In genomic region chr17:45310380-45311324, GRCh38 we compare ENCODE assay signal across 9 cellular contexts. TPM values are rescaled to one million over a fixed set of nuclear protein-coding genes. Genes with fewer than 3 reads are reported as not detected.
DNase-seq lines count a peak whose midpoint lies in the region; ATAC-seq and TF ChIP-seq lines count a peak whose summit lies in the region.
"Had no signal": no experiment of that assay in that cellular context is flagged by ENCODE, and none has a peak within 500 bp of the region (broad histone marks: within the 10 kb centered on the region; RNA-seq: fewer than 3 reads in every experiment).

No MANE protein-coding gene starts in this region.

- peaks cover 82% of the 10 kb centered on the region for H3K4me1 Mint-ChIP-seq in activated CD8-positive, alpha-beta memory T cell treated with anti-CD3 and anti-CD28 coated beads, Interleukin-2, amount 10 ng/mL, durations not matched to agents 7 days and 5 days
- H3K4me1 Mint-ChIP-seq in T-cell: peaks cover 83 to 92% (median 87%) of the 10 kb centered on the region in 3 donors

- no peaks in the 10 kb centered on the region for H3K9me3 Mint-ChIP-seq in activated CD8-positive, alpha-beta memory T cell treated with anti-CD3 and anti-CD28 coated beads, Interleukin-2, amount 10 ng/mL, durations not matched to agents 7 days and 5 days (ENCODE audit: low read depth)
- H3K9me3 Mint-ChIP-seq in T-cell: no peaks in the 10 kb centered on the region

- H3K27me3 Mint-ChIP-seq in activated CD8-positive, alpha-beta memory T cell treated with anti-CD3 and anti-CD28 coated beads, Interleukin-2, amount 10 ng/mL, durations not matched to agents 7 days and 5 days: no peaks in the 10 kb centered on the region
- no peaks in the 10 kb centered on the region for H3K27me3 Mint-ChIP-seq in T-cell

- H3K9me2 ChIP-seq in hepatocyte (replicated peaks; ENCODE audit: insufficient read depth): no peaks in the 10 kb centered on the region

- no peak for ATAC-seq in activated CD8-positive, alpha-beta memory T cell treated with anti-CD3 and anti-CD28 coated beads, Interleukin-2, amount 10 ng/mL, durations not matched to agents 7 days and 5 days
- ATAC-seq in T-cell (replicated peaks in 1 of 4): no peak
- no peak for ATAC-seq in HG03457 (IDR thresholded peaks at IDR 0.05; ENCODE audit: unreplicated experiment)
- no peak for ATAC-seq in GM21423 (IDR thresholded peaks at IDR 0.05; ENCODE audit: unreplicated experiment)

- H3K27me3 ChIP-seq in hepatocyte (no peaks in the 10 kb centered on the region), tibial artery (no peaks in the 10 kb centered on the region)

- CTCF ChIA-PET in activated CD8-positive, alpha-beta memory T cell treated with anti-CD3 and anti-CD28 coated beads, Interleukin-2, amount 10 ng/mL, durations not matched to agents 7 days and 5 days (lab: Charles Lee): interaction anchor here (0.7 to 17.0 kb wide), 15 partner anchors 8 to 175 kb away, joined by 3 to 144 read pairs (median 6); partner anchors contain the start of genes ACBD4 and FMNL1
- CTCF ChIA-PET in T-cell (lab: Charles Lee): interaction anchor here in 1 of 2 donors (0.7 to 2.5 kb wide), 5 partner anchors 16 to 175 kb away, joined by 3 to 7 read pairs (median 3); partner anchors contain the start of gene ACBD4

- no peak overlapping the region for H2AFZ ChIP-seq in hepatocyte

- H3K4me3 ChIP-seq in hepatocyte: no peak overlapping the region
- no peak overlapping the region for H3K4me3 ChIP-seq in tibial artery

- H3K9me3 ChIP-seq in hepatocyte (ENCODE audit: low read depth) (no peaks in the 10 kb centered on the region), tibial artery (no peaks in the 10 kb centered on the region)

- DNase-seq in activated CD8-positive, alpha-beta memory T cell treated with anti-CD3 and anti-CD28 coated beads, Interleukin-2, amount 10 ng/mL, durations not matched to agents 7 days and 5 days: no peak
- no peak for DNase-seq in activated CD8-positive, alpha-beta memory T cell treated with anti-CD3 and anti-CD28 coated beads, Interleukin-2, amount 50 U/mL, for 4 hours
- DNase-seq in T-cell (no peak), hepatocyte (ENCODE audit: low spot score) (no peak), tibial artery (no peak)
- no peak for DNase-seq in stimulated activated naive CD4-positive, alpha-beta T cell treated with Interleukin-2 at 50 U/mL for 16 hours (lab: John Stamatoyannopoulos, UW)
- DNase-seq: NCI-H446 treated with DMSO at 0.1 percent for 48 hours had no signal

- peaks cover 62% of the 10 kb centered on the region for H3K36me3 Mint-ChIP-seq in activated CD8-positive, alpha-beta memory T cell treated with anti-CD3 and anti-CD28 coated beads, Interleukin-2, amount 10 ng/mL, durations not matched to agents 7 days and 5 days
- peaks cover 12% of the 10 kb centered on the region for H3K36me3 Mint-ChIP-seq in T-cell

- H3K27ac ChIP-seq in hepatocyte: peak overlapping the region; percentile 70
- peak overlapping the region; percentile 82 to 83 for H3K27ac ChIP-seq in tibial artery

- H3K36me3 ChIP-seq in hepatocyte (replicated peaks; ENCODE audit: insufficient read depth, low read depth): no peaks in the 10 kb centered on the region
- no peaks in the 10 kb centered on the region for H3K36me3 ChIP-seq in tibial artery

- H3K27ac Mint-ChIP-seq in activated CD8-positive, alpha-beta memory T cell treated with anti-CD3 and anti-CD28 coated beads, Interleukin-2, amount 10 ng/mL, durations not matched to agents 7 days and 5 days: peak overlapping the region; percentile 90
- peak overlapping the region; percentile 97 to 99 for H3K27ac Mint-ChIP-seq in T-cell

- intact Hi-C loops in tibial artery (cut with DNase I; ENCODE audit: low total_unique reads): no loop called here

- TF ChIP-seq CTCF in hepatocyte (IDR thresholded peaks at IDR 0.05; ENCODE audit: poor library complexity) (no peak), tibial artery (IDR thresholded peaks at IDR 0.05) (no peak)

- peak overlapping the region; percentile 42 for H3K4me2 ChIP-seq in hepatocyte

- peak overlapping the region; percentile 97 for H3K4me3 Mint-ChIP-seq in activated CD8-positive, alpha-beta memory T cell treated with anti-CD3 and anti-CD28 coated beads, Interleukin-2, amount 10 ng/mL, durations not matched to agents 7 days and 5 days
- H3K4me3 Mint-ChIP-seq in T-cell: peak overlapping the region; percentile 34 to 85 (median 37)

- WGBS in hepatocyte (ENCODE audit: low lambda C conversion rate, missing lambda C conversion rate): 39% methylated on average over 3 of the region's 3 CpGs

- H3K4me1 ChIP-seq in hepatocyte (ENCODE audit: insufficient read depth) (peaks cover 35% of the 10 kb centered on the region), tibial artery (peaks cover 0 to 86% (median 64%) of the 10 kb centered on the region in 4 donors)

- H3K79me2 ChIP-seq in hepatocyte: peaks cover 77% of the 10 kb centered on the region

- H4K20me1 ChIP-seq in hepatocyte (ENCODE audit: insufficient read depth, poor library complexity, severe bottlenecking): peaks cover 6% of the 10 kb centered on the region

- POLR2A ChIA-PET in T-cell (lab: Charles Lee): interaction anchor here in 1 of 2 donors (0.5 to 0.7 kb wide), 2 partner anchors 60 to 89 kb away, joined by 7 to 9 read pairs; no protein-coding TSS in a partner anchor

RNA-seq across cellular contexts. Expression of gene MAP3K14, which starts 6.2 kb away (rescaled TPM):
- total RNA-seq in activated CD8-positive, alpha-beta memory T cell treated with anti-CD3 and anti-CD28 coated beads, Interleukin-2, amount 10 ng/mL, durations not matched to agents 7 days and 5 days: 10 to 100 TPM; 39.3 to 43.0 TPM
- total RNA-seq in T-cell (10 to 100 TPM; 34.4 to 49.8 (median 42.8) TPM), hepatocyte (2.3 and 3.0 TPM in 2 replicates)
- polyA plus RNA-seq in hepatocyte: 3.0 TPM in 2 replicates

RNA-seq across cellular contexts. Expression of gene SPATA32, which starts 48.8 kb away (rescaled TPM):
- under 1 TPM; 0.23 to 0.49 TPM for total RNA-seq in activated CD8-positive, alpha-beta memory T cell treated with anti-CD3 and anti-CD28 coated beads, Interleukin-2, amount 10 ng/mL, durations not matched to agents 7 days and 5 days
- total RNA-seq in T-cell (under 1 TPM in 4 of 5 donors, not detected in 1; 0.37 to 0.55 (median 0.42) TPM), hepatocyte (not detected in 2 replicates)
- 0.19 and 0.31 TPM in 2 replicates for polyA plus RNA-seq in hepatocyte
